ENCODE assay signal across 10 cellular contexts in the genomic region with DNA sequence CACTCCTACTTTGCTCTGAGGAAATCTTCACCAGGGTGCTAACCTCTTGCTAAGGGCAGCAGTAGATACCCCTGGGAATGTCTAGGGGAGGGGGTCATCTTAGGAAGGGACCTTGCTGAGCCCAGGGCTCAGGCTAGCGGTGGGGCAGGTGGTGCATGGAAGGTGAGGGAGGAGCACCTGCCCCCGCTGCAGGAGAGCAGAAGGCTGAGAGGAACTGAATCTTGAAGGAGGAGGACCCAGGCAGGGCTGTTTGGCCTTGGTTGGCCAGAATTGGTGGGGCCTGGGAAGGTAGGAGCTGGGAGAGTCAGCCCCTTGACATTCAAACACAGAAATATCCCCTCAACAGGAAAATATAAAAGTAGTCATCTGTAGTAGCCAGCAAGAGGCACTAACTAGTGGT.
DNase-seq lines count a peak whose midpoint lies in the region; ATAC-seq and TF ChIP-seq lines count a peak whose summit lies in the region.
"Had no signal": no experiment of that assay in that cellular context is flagged by ENCODE, and none has a peak within 500 bp of the region (broad histone marks: within the 10 kb centered on the region; RNA-seq: fewer than 3 reads in every experiment).

No MANE protein-coding gene starts in this region.

- ATAC-seq in GM18868 (IDR thresholded peaks at IDR 0.05; ENCODE audit: unreplicated experiment) = peak; percentile 27
- ATAC-seq in HG02571 (IDR thresholded peaks at IDR 0.05; ENCODE audit: unreplicated experiment) = no peak
- ATAC-seq in HG02759 (IDR thresholded peaks at IDR 0.05; ENCODE audit: unreplicated experiment) = no peak

- H3K4me3 ChIP-seq in BLaER1 (peak overlapping the region; percentile 23), HL-60 (replicated peaks; ENCODE audit: insufficient read depth, low read length) (no peak overlapping the region), adipocyte (ENCODE audit: low read length) (no peak overlapping the region), foreskin fibroblast (ENCODE audit: low read depth in 1 of 2, low read length in 2 of 2) (no peak overlapping the region)

- TF ChIP-seq CTCF in HL-60 (IDR thresholded peaks at IDR 0.05; ENCODE audit: insufficient read depth, low read length) (no peak), foreskin fibroblast (IDR thresholded peaks at IDR 0.05; ENCODE audit: low read depth, low read length) (no peak)

- H3K27ac ChIP-seq in BLaER1 (peak overlapping the region; percentile 81), HL-60 (replicated peaks) (peak overlapping the region; percentile 87)
- H3K27ac ChIP-seq: VCaP had no signal

- peak in 1 of 2 experiments; percentile 34 for DNase-seq in HL-60 (ENCODE audit: low read depth in 1 of 2, low spot score in 1 of 2)
- no peak for DNase-seq in adipocyte (ENCODE audit: low read depth)
- no peak for DNase-seq in foreskin fibroblast
- DNase-seq in stimulated activated CD4-positive, alpha-beta T cell treated with anti-CD3 and anti-CD28 coated beads, Interleukin-2, amount 100 ng/mL, for 24 hours = no peak
- DNase-seq: Calu3 had no signal

- H3K9me3 ChIP-seq in BLaER1 (no peaks in the 10 kb centered on the region), adipocyte (ENCODE audit: control insufficient read depth, low read length) (no peaks in the 10 kb centered on the region)

- H3K9ac ChIP-seq in BLaER1 (peak overlapping the region; percentile 71), adipocyte (ENCODE audit: low read length) (peak overlapping the region; percentile 72)

- H3K4me2 ChIP-seq in BLaER1 = peak overlapping the region; percentile 72

- H3K36me3 ChIP-seq in BLaER1 (no peaks in the 10 kb centered on the region), adipocyte (ENCODE audit: control insufficient read depth, insufficient read depth, low read length, severe bottlenecking) (no peaks in the 10 kb centered on the region)

- H3K4me1 ChIP-seq in BLaER1 = peaks cover 76% of the 10 kb centered on the region
- peaks cover 17% of the 10 kb centered on the region for H3K4me1 ChIP-seq in adipocyte (ENCODE audit: control insufficient read depth, insufficient read depth, low read length)

- H3K27me3 ChIP-seq in BLaER1 = no peaks in the 10 kb centered on the region
- H3K27me3 ChIP-seq in HL-60 (ENCODE audit: insufficient read depth, poor library complexity, severe bottlenecking) = no peaks in the 10 kb centered on the region
- no peaks in the 10 kb centered on the region for H3K27me3 ChIP-seq in adipocyte (replicated peaks; ENCODE audit: control insufficient read depth, insufficient read depth, low read length)

- H4K20me1 ChIP-seq in BLaER1 = no peaks in the 10 kb centered on the region
